ENCODE assay signal across 8 cellular contexts in the genomic region with DNA sequence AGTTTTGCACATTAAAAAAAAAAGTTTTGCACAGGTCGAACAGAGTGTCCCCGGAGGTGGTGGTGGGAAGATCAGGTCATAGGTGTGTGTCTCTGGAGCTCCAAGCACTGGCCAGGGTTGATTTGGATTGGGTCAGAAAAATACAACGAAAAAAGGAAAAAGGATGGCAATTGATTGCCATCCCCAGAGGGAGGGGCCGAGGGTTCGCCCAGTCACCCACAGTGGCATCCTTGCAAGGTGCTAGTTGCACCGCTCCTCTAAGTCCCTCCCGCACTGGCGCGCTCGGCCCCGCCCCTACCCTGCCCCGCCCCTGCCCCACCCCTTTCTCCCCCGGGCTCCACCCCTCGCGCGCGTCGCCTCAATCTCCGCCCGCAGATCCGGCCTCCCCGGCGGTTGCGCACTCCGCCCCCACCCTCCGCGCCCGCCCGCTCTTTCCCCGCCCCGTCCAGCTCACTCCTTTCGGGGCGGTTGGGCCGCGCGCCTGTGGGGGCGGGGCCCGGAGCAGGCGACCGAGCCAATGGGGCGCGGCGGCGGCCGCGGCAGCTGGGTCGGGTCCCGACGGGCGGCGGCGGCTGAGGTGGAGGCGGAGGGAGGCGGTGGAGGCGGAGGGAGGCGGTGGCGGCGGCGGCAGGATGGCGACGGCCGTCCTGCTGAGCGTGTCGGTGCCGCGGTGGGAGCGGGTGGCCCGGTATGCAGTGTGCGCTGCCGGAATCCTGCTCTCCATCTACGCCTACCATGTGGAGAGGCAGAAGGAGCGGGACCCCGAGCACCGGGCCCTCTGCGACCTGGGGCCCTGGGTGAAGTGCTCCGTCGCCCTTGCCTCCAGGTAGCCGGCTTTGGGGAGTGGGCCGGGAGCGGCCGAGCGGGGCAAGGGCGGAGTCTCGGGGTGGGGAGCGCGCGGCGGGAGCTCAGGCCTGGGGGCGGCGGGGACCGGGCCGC. TPM values are rescaled to one million over a fixed set of nuclear protein-coding genes. Genes with fewer than 3 reads are reported as not detected.
DNase-seq lines count a peak whose midpoint lies in the region; ATAC-seq, FAIRE-seq and TF ChIP-seq lines count a peak whose summit lies in the region.

No MANE protein-coding gene starts in this region.

- BruUV-seq in endothelial cell of umbilical vein (replicated peaks; lab: Mats Ljungman, UMichigan) = no TSS peak

- TF ChIP-seq CTCF in endothelial cell of umbilical vein (IDR thresholded peaks at IDR 0.05; ENCODE audit: extremely low read depth in 1 of 2, insufficient read depth in 1 of 2, low read depth in 1 of 2, low read length in 2 of 2) (no peak), mucosa of descending colon (IDR thresholded peaks at IDR 0.05) (no peak)

- H3K79me2 ChIP-seq in endothelial cell of umbilical vein (ENCODE audit: control insufficient read depth, insufficient read depth, low read length) = peaks cover 16% of the 10 kb centered on the region

- H3K4me3 ChIP-seq in HUES48 (ENCODE audit: low read depth, low read length) (peak overlapping the region; percentile 80), NT2/D1 (ENCODE audit: insufficient read length, low read depth) (peak overlapping the region; percentile 68), endothelial cell of umbilical vein (replicated peaks in 1 of 3; ENCODE audit: insufficient read depth in 1 of 3, low read depth in 1 of 3, low read length in 3 of 3) (peak overlapping the region in 2 of 3 experiments; percentile 3 to 67), mucosa of descending colon (peak overlapping the region; percentile 70)

- H3K36me3 ChIP-seq in HUES48 (ENCODE audit: control insufficient read depth, insufficient read depth, low read length) (no peaks in the 10 kb centered on the region), NT2/D1 (ENCODE audit: insufficient read depth, insufficient read length, low read length) (no peaks in the 10 kb centered on the region), endothelial cell of umbilical vein (ENCODE audit: control insufficient read depth in 2 of 2, extremely low read depth in 1 of 2, insufficient read depth in 2 of 2, low read length in 2 of 2) (no peaks in the 10 kb centered on the region), mucosa of descending colon (ENCODE audit: low read depth) (no peaks in the 10 kb centered on the region)

- CTCF ChIA-PET in endothelial cell of umbilical vein (lab: Charles Lee) = no interaction called here

- ATAC-seq in GM21447 (IDR thresholded peaks at IDR 0.05; ENCODE audit: unreplicated experiment) (peak; percentile 70), mucosa of descending colon (peak; percentile 96)

- intact Hi-C loops in endothelial cell of umbilical vein (cut with micrococcal nuclease) (loop anchor here (1.0 to 2.0 kb wide), 2 partner anchors 32 to 135 kb away; partner anchors contain the start of genes ERV3-1 and ZNF273), mucosa of descending colon (cut with DNase I, micrococcal nuclease) (no loop called here)

- H3K4me2 ChIP-seq in endothelial cell of umbilical vein (ENCODE audit: insufficient read depth, low read length) = no peak overlapping the region

- POLR2A ChIA-PET in endothelial cell of umbilical vein (lab: Charles Lee) = interaction anchor here (1.7 kb wide), 1 partner anchor 32 kb away, joined by 5 read pairs; the partner anchor contains the start of gene ERV3-1

- H3K4me1 ChIP-seq in HUES48 (ENCODE audit: control insufficient read depth, insufficient read depth, low read length) (peaks cover 4% of the 10 kb centered on the region; the same call in 1 of the 2 replicates), NT2/D1 (ENCODE audit: insufficient read depth, insufficient read length) (no peaks in the 10 kb centered on the region), endothelial cell of umbilical vein (ENCODE audit: control insufficient read depth, extremely low read depth, insufficient read depth, low read length) (peaks cover 7% of the 10 kb centered on the region), mucosa of descending colon (ENCODE audit: low read depth) (peaks cover 8% of the 10 kb centered on the region)

- no peaks in the 10 kb centered on the region for H3K9me1 ChIP-seq in endothelial cell of umbilical vein (replicated peaks; ENCODE audit: control insufficient read depth, extremely low read depth, insufficient read depth, low read length)

- DNase-seq in DMS 273 (lab: John Stamatoyannopoulos, UW; ENCODE audit: unreplicated experiment) (peak; percentile 98), NT2/D1 (ENCODE audit: low read depth, low spot score) (peak; percentile 91), endothelial cell of umbilical vein (ENCODE audit: low read depth, low spot score) (peak; percentile 92), mucosa of descending colon (peak; percentile 91 to 96 (median 96))
- DNase-seq in activated CD8-positive, alpha-beta memory T cell treated with anti-CD3 and anti-CD28 coated beads, Interleukin-2, amount 50 U/mL, for 4 hours = peak; percentile 95
- DNase-seq in stimulated activated CD8-positive, alpha-beta memory T cell treated with anti-CD3 and anti-CD28 coated beads, Interleukin-4, amount 100 ng/mL, for 24 hours (ENCODE audit: low read depth) = peak; percentile 93

- peak overlapping the region; percentile 41 for H2AFZ ChIP-seq in endothelial cell of umbilical vein (ENCODE audit: low read depth, low read length)

- H3K27ac ChIP-seq in HUES48 (ENCODE audit: low read depth, low read length) (peak overlapping the region; percentile 90), endothelial cell of umbilical vein (ENCODE audit: insufficient read depth, low read depth, low read length) (peak overlapping the region; percentile 5)

- peak overlapping the region; percentile 87 for H3K9ac ChIP-seq in HUES48 (ENCODE audit: low read depth, low read length)
- H3K9ac ChIP-seq in NT2/D1 (ENCODE audit: insufficient read length, low read depth) = peak overlapping the region; percentile 82
- H3K9ac ChIP-seq in endothelial cell of umbilical vein (replicated peaks; ENCODE audit: extremely low read depth, insufficient read depth, low read length) = peak overlapping the region; percentile 55

- H4K20me1 ChIP-seq in endothelial cell of umbilical vein (replicated peaks; ENCODE audit: control insufficient read depth, extremely low read depth, insufficient read depth, low read length) = no peaks in the 10 kb centered on the region

- H3K9me3 ChIP-seq in HUES48 (ENCODE audit: control insufficient read depth, insufficient read depth, low read length) (no peaks in the 10 kb centered on the region; the same call in 1 of the 2 replicates), NT2/D1 (ENCODE audit: insufficient read depth, low read length) (no peaks in the 10 kb centered on the region; the same call in 1 of the 2 replicates), endothelial cell of umbilical vein (replicated peaks; ENCODE audit: control insufficient read depth, insufficient read depth, low read length) (no peaks in the 10 kb centered on the region), mucosa of descending colon (no peaks in the 10 kb centered on the region)

- H3K27me3 ChIP-seq in HUES48 (ENCODE audit: control insufficient read depth, insufficient read depth, low read length) (no peaks in the 10 kb centered on the region), NT2/D1 (ENCODE audit: insufficient read depth, insufficient read length) (no peaks in the 10 kb centered on the region), endothelial cell of umbilical vein (ENCODE audit: control insufficient read depth in 2 of 2, insufficient read depth in 2 of 2, low read length in 2 of 2) (no peaks in the 10 kb centered on the region)

- peak; percentile 28 for FAIRE-seq in endothelial cell of umbilical vein (lab: Jason Lieb, UNC)

- dilution Hi-C loops in endothelial cell of umbilical vein (cut with MboI; ENCODE audit: extremely low pct_ligation_motif_present, low sequenced_read_pairs) = no loop called here

- peak; percentile 43 for TF ChIP-seq POLR2A in endothelial cell of umbilical vein (IDR thresholded peaks at IDR 0.05; ENCODE audit: low read depth, low read length)

TF ChIP-seq in endothelial cell of umbilical vein, 7 proteins besides CTCF, POLR2A, EP300 and RAD21:
- TF ChIP-seq FOS (IDR thresholded peaks at IDR 0.05; ENCODE audit: borderline replicate concordance, insufficient read depth, low read length) (no peak), POLR2AphosphoS5 (IDR thresholded peaks at IDR 0.05; ENCODE audit: insufficient read depth, low read depth, low read length) (peak; percentile 41), JUN (IDR thresholded peaks at IDR 0.05; ENCODE audit: borderline replicate concordance, insufficient read depth, insufficient read length, low read depth) (no peak), GATA2 (IDR thresholded peaks at IDR 0.05; ENCODE audit: insufficient read depth, insufficient read length, low read depth, low read length) (no peak), EZH2 (IDR thresholded peaks at IDR 0.05; ENCODE audit: borderline replicate concordance, low read depth, low read length, severe bottlenecking) (no peak), MYC (IDR thresholded peaks at IDR 0.05; ENCODE audit: low read depth, low read length) (no peak)
- TF ChIP-seq, protein P1, sequence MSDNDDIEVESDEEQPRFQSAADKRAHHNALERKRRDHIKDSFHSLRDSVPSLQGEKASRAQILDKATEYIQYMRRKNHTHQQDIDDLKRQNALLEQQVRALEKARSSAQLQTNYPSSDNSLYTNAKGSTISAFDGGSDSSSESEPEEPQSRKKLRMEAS (IDR thresholded peaks at IDR 0.05; ENCODE audit: insufficient read depth, insufficient read length) = no peak

RNA-seq across cellular contexts. Expression of gene ERV3-1, which starts 31.5 kb away (rescaled TPM):
- total RNA-seq in endothelial cell of umbilical vein (28.4 and 44.6 TPM in 2 replicates), mucosa of descending colon (10 to 100 TPM in 1 of 3 donors, 1 to 10 TPM in 2; 6.8 to 13.5 (median 9.0) TPM)
- 25.0 and 29.6 TPM in 2 replicates for polyA plus RNA-seq in endothelial cell of umbilical vein
- 7.5 and 10.2 TPM in 2 replicates for polyA plus RNA-seq in endothelial cell of umbilical vein (2011; cell fraction: cytosol; rRNA removed)
- 238 and 298 TPM in 2 replicates for polyA plus RNA-seq in endothelial cell of umbilical vein (2011; cell fraction: nucleus; rRNA removed)
- 48.8 and 56.5 TPM in 2 replicates for polyA plus RNA-seq in endothelial cell of umbilical vein (2012)
- polyA minus RNA-seq in endothelial cell of umbilical vein = 84.5 and 88.1 TPM in 2 replicates
- polyA minus RNA-seq in endothelial cell of umbilical vein (2011; cell fraction: cytosol; rRNA and poly(A)+ RNA removed) = 0.61 TPM
- 165 and 265 TPM in 2 replicates for polyA minus RNA-seq in endothelial cell of umbilical vein (2011; cell fraction: nucleus; rRNA and poly(A)+ RNA removed)

RNA-seq across cellular contexts. Expression of gene ZNF117, which starts 47.2 kb away (rescaled TPM):
- total RNA-seq in endothelial cell of umbilical vein = 12.6 and 24.7 TPM in 2 replicates
- 4.5 and 5.9 TPM in 2 replicates for polyA plus RNA-seq in endothelial cell of umbilical vein
- polyA plus RNA-seq in endothelial cell of umbilical vein (2011; cell fraction: cytosol; rRNA removed) = 1.4 and 2.7 TPM in 2 replicates
- polyA plus RNA-seq in endothelial cell of umbilical vein (2011; cell fraction: nucleus; rRNA removed) = 110 and 148 TPM in 2 replicates
- polyA plus RNA-seq in endothelial cell of umbilical vein (2012) = 24.8 and 28.9 TPM in 2 replicates
- 10.0 and 10.3 TPM in 2 replicates for polyA minus RNA-seq in endothelial cell of umbilical vein
- polyA minus RNA-seq in endothelial cell of umbilical vein (2011; cell fraction: cytosol; rRNA and poly(A)+ RNA removed) = not detected
- polyA minus RNA-seq in endothelial cell of umbilical vein (2011; cell fraction: nucleus; rRNA and poly(A)+ RNA removed) = 34.3 and 64.4 TPM in 2 replicates
- 1 to 10 TPM; 3.8 to 7.0 (median 6.3) TPM for total RNA-seq in mucosa of descending colon

Comparison
In these comparisons a context has a peak if more than half of its experiments do, and no peak if none do; other contexts are left out.
1. Peak in every context shown above with its lines: DNase-seq, ATAC-seq, H3K4me3 ChIP-seq and H3K27ac ChIP-seq.